Comparison of ENCODE assay signal across 12 cellular contexts in genomic region chr19:10878253-10878652, GRCh38. TPM values are rescaled to one million over a fixed set of nuclear protein-coding genes. Genes with fewer than 3 reads are reported as not detected.
DNase-seq lines count a peak whose midpoint lies in the region; ATAC-seq and TF ChIP-seq lines count a peak whose summit lies in the region.
"Had no signal": no experiment of that assay in that cellular context is flagged by ENCODE, and none has a peak within 500 bp of the region (broad histone marks: within the 10 kb centered on the region; RNA-seq: fewer than 3 reads in every experiment).

No MANE protein-coding gene starts in this region.

- POLR2A ChIA-PET in RWPE1 (lab: Yijun Ruan, JAX; ENCODE audit: low non-redundant PET) = no interaction called here

- H3K9me3 Mint-ChIP-seq in natural killer cell treated with Interleukin-12 subunit alpha and Interleukin-12 subunit beta and Interleukin-15 and Interleukin-18, amount 100 ng/mL, for 72 hours = no peaks in the 10 kb centered on the region
- no peaks in the 10 kb centered on the region for H3K9me3 Mint-ChIP-seq in natural killer cell
- no peaks in the 10 kb centered on the region for H3K9me3 Mint-ChIP-seq in type B pancreatic cell

- no peak overlapping the region for H3K9ac ChIP-seq in fibroblast of lung (ENCODE audit: insufficient read depth, low read length)

- H3K4me1 Mint-ChIP-seq in natural killer cell treated with Interleukin-12 subunit alpha and Interleukin-12 subunit beta and Interleukin-15 and Interleukin-18, amount 100 ng/mL, for 72 hours (ENCODE audit: low read depth in 2 of 2) = peaks cover 23 to 25% of the 10 kb centered on the region in 2 donors
- H3K4me1 Mint-ChIP-seq in natural killer cell (peaks cover 7 to 12% of the 10 kb centered on the region in 2 donors), type B pancreatic cell (ENCODE audit: unreplicated experiment) (peaks cover 33% of the 10 kb centered on the region)

- peak overlapping the region; percentile 67 for H3K27ac ChIP-seq in RWPE1
- peak overlapping the region; percentile 8 for H3K27ac ChIP-seq in fibroblast of lung (ENCODE audit: insufficient read depth, low read length)

- H3K4me1 ChIP-seq in fibroblast of lung (ENCODE audit: control insufficient read depth, extremely low read depth, insufficient read depth, low read length) = peaks cover 5% of the 10 kb centered on the region

- no peaks in the 10 kb centered on the region for H3K36me3 Mint-ChIP-seq in natural killer cell treated with Interleukin-12 subunit alpha and Interleukin-12 subunit beta and Interleukin-15 and Interleukin-18, amount 100 ng/mL, for 72 hours
- H3K36me3 Mint-ChIP-seq in natural killer cell (no peaks in the 10 kb centered on the region), type B pancreatic cell (peaks cover 4% of the 10 kb centered on the region)

- H3K4me3 Mint-ChIP-seq in natural killer cell treated with Interleukin-12 subunit alpha and Interleukin-12 subunit beta and Interleukin-15 and Interleukin-18, amount 100 ng/mL, for 72 hours = peak overlapping the region; percentile 71
- no peak overlapping the region for H3K4me3 Mint-ChIP-seq in natural killer cell
- peak overlapping the region; percentile 39 for H3K4me3 Mint-ChIP-seq in type B pancreatic cell

- TF ChIP-seq CTCF in natural killer cell (IDR thresholded peaks at IDR 0.05) = no peak
- TF ChIP-seq CTCF in RWPE1 (conservative IDR thresholded peaks at IDR 0.05; ENCODE audit: low read depth) = no peak
- TF ChIP-seq CTCF in fibroblast of lung (conservative IDR thresholded peaks at IDR 0.05 in 1 of 2, IDR thresholded peaks at IDR 0.05 in 1 of 2; ENCODE audit: low read depth in 1 of 2, low read length in 2 of 2) = no peak
- no peak for TF ChIP-seq CTCF in type B pancreatic cell (conservative IDR thresholded peaks at IDR 0.05)

- H3K79me2 ChIP-seq in fibroblast of lung (ENCODE audit: control insufficient read depth, insufficient read depth, low read length) = peaks cover 70% of the 10 kb centered on the region

- no peak overlapping the region for H2AFZ ChIP-seq in fibroblast of lung (ENCODE audit: low read length)

- H3K27ac Mint-ChIP-seq in natural killer cell treated with Interleukin-12 subunit alpha and Interleukin-12 subunit beta and Interleukin-15 and Interleukin-18, amount 100 ng/mL, for 72 hours = peak overlapping the region; percentile 54 to 89
- H3K27ac Mint-ChIP-seq in natural killer cell (peak overlapping the region in 1 of 2 donors; percentile 45), type B pancreatic cell (peak overlapping the region; percentile 29)

- intact Hi-C loops in natural killer cell (cut with micrococcal nuclease) = no loop called here

- no peaks in the 10 kb centered on the region for H4K20me1 ChIP-seq in fibroblast of lung (ENCODE audit: control insufficient read depth, extremely low read depth, insufficient read depth, low read length)

- no peak for DNase-seq in natural killer cell treated with Interleukin-12 subunit alpha and Interleukin-12 subunit beta and Interleukin-15 and Interleukin-18, amount 100 ng/mL, for 72 hours (ENCODE audit: low spot score)
- no peak for DNase-seq in natural killer cell
- no peak for DNase-seq in RWPE1 (ENCODE audit: low spot score)
- no peak for DNase-seq in fibroblast of lung (ENCODE audit: low read depth in 2 of 2)
- DNase-seq in type B pancreatic cell (ENCODE audit: extremely low spot score, unreplicated experiment) = no peak
- DNase-seq in NOMO-1 treated with DMSO at 0.1 percent for 48 hours (lab: John Stamatoyannopoulos, UW; ENCODE audit: unreplicated experiment) = no peak
- DNase-seq in NOMO-1 (lab: John Stamatoyannopoulos, UW; ENCODE audit: unreplicated experiment in 2 of 2) = no peak
- DNase-seq: GOT3, NCI-H1694 treated with DMSO at 0.1 percent for 48 hours, retina had no signal

- no peak for ATAC-seq in natural killer cell treated with Interleukin-12 subunit alpha and Interleukin-12 subunit beta and Interleukin-15 and Interleukin-18, amount 100 ng/mL, for 72 hours
- ATAC-seq in natural killer cell = no peak
- ATAC-seq in GM18502 (IDR thresholded peaks at IDR 0.05; ENCODE audit: poor library complexity, unreplicated experiment) = no peak

- no peaks in the 10 kb centered on the region for H3K27me3 Mint-ChIP-seq in natural killer cell treated with Interleukin-12 subunit alpha and Interleukin-12 subunit beta and Interleukin-15 and Interleukin-18, amount 100 ng/mL, for 72 hours
- H3K27me3 Mint-ChIP-seq in natural killer cell (ENCODE audit: low read depth in 2 of 2) (no peaks in the 10 kb centered on the region), type B pancreatic cell (no peaks in the 10 kb centered on the region)

- H3K4me3 ChIP-seq in fibroblast of lung (replicated peaks in 1 of 4; ENCODE audit: control extremely low read depth in 1 of 4, insufficient read depth in 1 of 4, low read depth in 3 of 4, low read length in 4 of 4) = no peak overlapping the region

- CTCF ChIA-PET in RWPE1 (lab: Yijun Ruan, JAX) = no interaction called here

- no peaks in the 10 kb centered on the region for H3K9me3 ChIP-seq in fibroblast of lung (ENCODE audit: control insufficient read depth, insufficient read depth, low read depth, low read length)

- no peaks in the 10 kb centered on the region for H3K36me3 ChIP-seq in fibroblast of lung (ENCODE audit: control insufficient read depth, insufficient read depth, low read length)

- H3K4me2 ChIP-seq in fibroblast of lung (ENCODE audit: extremely low read depth, insufficient read depth, low read length) = peak overlapping the region; percentile 59

- H3K27me3 ChIP-seq in fibroblast of lung (ENCODE audit: control insufficient read depth, insufficient read depth, low read length) = no peaks in the 10 kb centered on the region

RNA-seq across cellular contexts. Expression of gene CARM1, which starts 6.9 kb away (rescaled TPM):
- total RNA-seq in natural killer cell treated with Interleukin-12 subunit alpha and Interleukin-12 subunit beta and Interleukin-15 and Interleukin-18, amount 100 ng/mL, for 72 hours = 10 to 100 TPM; 48.4 to 60.0 TPM
- 10 to 100 TPM; 13.4 to 21.3 (median 19.8) TPM for total RNA-seq in natural killer cell
- total RNA-seq in fibroblast of lung = 17.2 and 24.8 TPM in 2 replicates
- polyA plus RNA-seq in fibroblast of lung = 41.9 and 60.0 TPM in 2 replicates
- polyA plus RNA-seq in fibroblast of lung (2012) = 58.7 and 79.7 TPM in 2 replicates
- polyA minus RNA-seq in fibroblast of lung (ENCODE audit: low replicate concordance) = 140 and 163 TPM in 2 replicates
- 81.9 and 104 TPM in 2 replicates for total RNA-seq in type B pancreatic cell (ENCODE audit: low replicate concordance)

RNA-seq across cellular contexts. Expression of gene C19orf38, which starts 30.0 kb away (rescaled TPM):
- 10 to 100 TPM in 1 of 2 donors, 1 to 10 TPM in 1; 2.7 to 12.0 TPM for total RNA-seq in natural killer cell treated with Interleukin-12 subunit alpha and Interleukin-12 subunit beta and Interleukin-15 and Interleukin-18, amount 100 ng/mL, for 72 hours
- total RNA-seq in natural killer cell (1 to 10 TPM; 2.9 to 9.9 (median 6.2) TPM), fibroblast of lung (1.0 and 1.3 TPM in 2 replicates), type B pancreatic cell (ENCODE audit: low replicate concordance) (0.45 and 1.1 TPM in 2 replicates)
- 0.08 TPM in 1 of 2 replicates, not detected in the other for polyA plus RNA-seq in fibroblast of lung
- 0.09 and 0.10 TPM in 2 replicates for polyA plus RNA-seq in fibroblast of lung (2012)
- polyA minus RNA-seq in fibroblast of lung (ENCODE audit: low replicate concordance) = not detected in 2 replicates
- total RNA-seq: esophagus mucosa had no signal

RNA-seq across cellular contexts. Expression of gene TMED1, which starts 42.2 kb away (rescaled TPM):
- 10 to 100 TPM; 15.2 to 24.1 TPM for total RNA-seq in natural killer cell treated with Interleukin-12 subunit alpha and Interleukin-12 subunit beta and Interleukin-15 and Interleukin-18, amount 100 ng/mL, for 72 hours
- total RNA-seq in natural killer cell (10 to 100 TPM; 20.5 to 27.8 (median 27.4) TPM), fibroblast of lung (37.5 and 40.1 TPM in 2 replicates), type B pancreatic cell (ENCODE audit: low replicate concordance) (23.0 and 30.9 TPM in 2 replicates)
- polyA plus RNA-seq in fibroblast of lung = 42.1 and 42.3 TPM in 2 replicates
- polyA plus RNA-seq in fibroblast of lung (2012) = 31.1 and 38.6 TPM in 2 replicates
- polyA minus RNA-seq in fibroblast of lung (ENCODE audit: low replicate concordance) = 17.8 and 21.5 TPM in 2 replicates

RNA-seq across cellular contexts. Expression of gene YIPF2, which starts 50.2 kb away (rescaled TPM):
- total RNA-seq in natural killer cell treated with Interleukin-12 subunit alpha and Interleukin-12 subunit beta and Interleukin-15 and Interleukin-18, amount 100 ng/mL, for 72 hours = 10 to 100 TPM; 33.8 to 37.2 TPM
- total RNA-seq in natural killer cell (10 to 100 TPM; 26.4 to 27.8 (median 27.2) TPM), fibroblast of lung (83.7 and 118 TPM in 2 replicates), type B pancreatic cell (ENCODE audit: low replicate concordance) (58.5 and 124 TPM in 2 replicates)
- 31.6 and 41.5 TPM in 2 replicates for polyA plus RNA-seq in fibroblast of lung
- 59.6 and 61.4 TPM in 2 replicates for polyA plus RNA-seq in fibroblast of lung (2012)
- 67.4 and 81.6 TPM in 2 replicates for polyA minus RNA-seq in fibroblast of lung (ENCODE audit: low replicate concordance)

RNA-seq across cellular contexts. Expression of gene TIMM29, which starts 50.4 kb away (rescaled TPM):
- 10 to 100 TPM; 24.9 to 30.2 TPM for total RNA-seq in natural killer cell treated with Interleukin-12 subunit alpha and Interleukin-12 subunit beta and Interleukin-15 and Interleukin-18, amount 100 ng/mL, for 72 hours
- total RNA-seq in natural killer cell (10 to 100 TPM; 20.7 to 30.9 (median 24.1) TPM), fibroblast of lung (27.7 and 29.2 TPM in 2 replicates), type B pancreatic cell (ENCODE audit: low replicate concordance) (31.8 and 33.7 TPM in 2 replicates)
- polyA plus RNA-seq in fibroblast of lung = 7.0 and 8.1 TPM in 2 replicates
- 13.8 and 17.2 TPM in 2 replicates for polyA plus RNA-seq in fibroblast of lung (2012)
- polyA minus RNA-seq in fibroblast of lung (ENCODE audit: low replicate concordance) = 6.5 and 9.0 TPM in 2 replicates
